ENCODE assay signal across 8 cellular contexts in the genomic region with DNA sequence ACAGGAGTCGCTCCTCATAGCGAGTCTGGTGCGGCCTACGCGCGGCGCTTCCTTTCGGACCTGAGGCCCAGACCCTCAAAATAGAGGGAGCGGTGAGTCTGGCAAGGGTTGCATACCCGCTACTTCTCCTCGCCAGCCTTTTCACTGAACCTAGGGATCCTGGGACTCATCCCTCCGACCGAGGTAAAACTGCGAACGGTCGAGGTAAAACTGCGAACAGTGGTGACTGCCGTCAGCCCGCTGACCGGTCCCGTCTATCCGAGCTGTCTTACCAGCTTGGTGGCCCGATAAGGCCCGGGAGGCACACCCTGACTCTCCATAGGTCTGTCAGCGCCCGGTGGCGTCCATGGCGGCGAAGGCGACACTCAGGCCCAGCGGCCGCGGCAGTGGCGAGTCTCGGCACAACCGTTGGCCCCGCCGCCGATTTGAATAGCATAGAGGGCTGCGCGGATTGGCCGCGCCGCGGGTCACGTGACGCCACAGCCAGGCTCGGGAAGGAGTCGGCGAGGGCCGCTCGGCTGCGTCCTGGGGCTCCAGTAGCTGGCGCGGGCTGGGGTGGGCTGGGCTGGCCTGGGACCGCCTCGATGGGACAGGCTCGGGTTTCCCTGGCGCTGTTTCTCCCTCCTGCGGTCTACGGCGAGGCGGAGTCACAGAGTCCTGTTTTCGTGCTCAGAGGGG.
DNase-seq lines count a peak whose midpoint lies in the region; ATAC-seq and TF ChIP-seq lines count a peak whose summit lies in the region.

A gene with protein sequence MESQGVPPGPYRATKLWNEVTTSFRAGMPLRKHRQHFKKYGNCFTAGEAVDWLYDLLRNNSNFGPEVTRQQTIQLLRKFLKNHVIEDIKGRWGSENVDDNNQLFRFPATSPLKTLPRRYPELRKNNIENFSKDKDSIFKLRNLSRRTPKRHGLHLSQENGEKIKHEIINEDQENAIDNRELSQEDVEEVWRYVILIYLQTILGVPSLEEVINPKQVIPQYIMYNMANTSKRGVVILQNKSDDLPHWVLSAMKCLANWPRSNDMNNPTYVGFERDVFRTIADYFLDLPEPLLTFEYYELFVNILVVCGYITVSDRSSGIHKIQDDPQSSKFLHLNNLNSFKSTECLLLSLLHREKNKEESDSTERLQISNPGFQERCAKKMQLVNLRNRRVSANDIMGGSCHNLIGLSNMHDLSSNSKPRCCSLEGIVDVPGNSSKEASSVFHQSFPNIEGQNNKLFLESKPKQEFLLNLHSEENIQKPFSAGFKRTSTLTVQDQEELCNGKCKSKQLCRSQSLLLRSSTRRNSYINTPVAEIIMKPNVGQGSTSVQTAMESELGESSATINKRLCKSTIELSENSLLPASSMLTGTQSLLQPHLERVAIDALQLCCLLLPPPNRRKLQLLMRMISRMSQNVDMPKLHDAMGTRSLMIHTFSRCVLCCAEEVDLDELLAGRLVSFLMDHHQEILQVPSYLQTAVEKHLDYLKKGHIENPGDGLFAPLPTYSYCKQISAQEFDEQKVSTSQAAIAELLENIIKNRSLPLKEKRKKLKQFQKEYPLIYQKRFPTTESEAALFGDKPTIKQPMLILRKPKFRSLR (minus strand): TSS at position 403 of the 678 bp plus-strand sequence. CDS start 83 bp downstream, at position 320.

- peak within 1 kb of the TSS; percentile 81 for H3K4me2 ChIP-seq in OCI-LY1 (ENCODE audit: low read length)

- H3K36me3 ChIP-seq in HUES48 (ENCODE audit: control insufficient read depth, insufficient read depth, low read length) (peaks cover 24% of the 10 kb centered on the region), OCI-LY1 (ENCODE audit: insufficient read depth, low read length) (peaks cover 24% of the 10 kb centered on the region), mucosa of stomach (ENCODE audit: control insufficient read depth, insufficient read depth, low read length) (no peaks in the 10 kb centered on the region)

- H3K9me3 ChIP-seq in HUES48 (ENCODE audit: control insufficient read depth, insufficient read depth, low read length), result no peaks in the 10 kb centered on the region
- no peaks in the 10 kb centered on the region for H3K9me3 ChIP-seq in OCI-LY1 (ENCODE audit: low read length)
- no peaks in the 10 kb centered on the region for H3K9me3 ChIP-seq in mucosa of stomach (ENCODE audit: control insufficient read depth, low read length)

- peaks cover 12% of the 10 kb centered on the region; the same call in 1 of the 2 replicates for H3K4me1 ChIP-seq in HUES48 (ENCODE audit: control insufficient read depth, insufficient read depth, low read length)
- H3K4me1 ChIP-seq in OCI-LY1 (ENCODE audit: insufficient read depth, low read length, severe bottlenecking), result peaks cover 37% of the 10 kb centered on the region
- peaks cover 12% of the 10 kb centered on the region for H3K4me1 ChIP-seq in mucosa of stomach (ENCODE audit: control insufficient read depth, insufficient read depth, low read length)

- H3K27ac ChIP-seq in HUES48 (ENCODE audit: low read depth, low read length) (peak within 1 kb of the TSS; percentile 90), OCI-LY1 (ENCODE audit: low read depth, low read length, poor library complexity, severe bottlenecking) (peak within 1 kb of the TSS; percentile 56)

- H2AFZ ChIP-seq in OCI-LY1 (ENCODE audit: low read length), result peak within 1 kb of the TSS; percentile 95

- TF ChIP-seq POLR2A in erythroblast (IDR thresholded peaks at IDR 0.05; ENCODE audit: low read length), result peak; percentile 85

- no peaks in the 10 kb centered on the region for H3F3A ChIP-seq in OCI-LY1 (ENCODE audit: insufficient read depth, low read length)

- no peaks in the 10 kb centered on the region for H3K9me2 ChIP-seq in OCI-LY1 (ENCODE audit: low read depth, low read length)

- no peaks in the 10 kb centered on the region for H4K20me1 ChIP-seq in OCI-LY1 (ENCODE audit: insufficient read depth, low read length)

- H3K4me3 ChIP-seq in HUES48 (ENCODE audit: low read depth, low read length) (peak within 1 kb of the TSS; percentile 92), OCI-LY1 (ENCODE audit: low read depth, low read length, poor library complexity, severe bottlenecking) (peak within 1 kb of the TSS; percentile 90), mucosa of stomach (ENCODE audit: low read length) (peak within 1 kb of the TSS; percentile 90)

- no peaks in the 10 kb centered on the region for H3K27me3 ChIP-seq in HUES48 (ENCODE audit: control insufficient read depth, insufficient read depth, low read length)
- no peaks in the 10 kb centered on the region for H3K27me3 ChIP-seq in OCI-LY1 (ENCODE audit: insufficient read depth, low read length)
- H3K27me3 ChIP-seq in mucosa of stomach (ENCODE audit: control insufficient read depth, insufficient read depth, low read length), result no peaks in the 10 kb centered on the region

- ATAC-seq in GM21423 (IDR thresholded peaks at IDR 0.05; ENCODE audit: unreplicated experiment), result peak; percentile 95

- no peak for TF ChIP-seq CTCF in OCI-LY1 (IDR thresholded peaks at IDR 0.05; ENCODE audit: low read length)

- H3K79me2 ChIP-seq in OCI-LY1 (ENCODE audit: insufficient read depth, low read length), result peaks cover 23% of the 10 kb centered on the region

- H3K9ac ChIP-seq in HUES48 (ENCODE audit: low read depth, low read length) (peak within 1 kb of the TSS; percentile 89), OCI-LY1 (ENCODE audit: low read length) (peak within 1 kb of the TSS; percentile 91), mucosa of stomach (ENCODE audit: low read length) (peak within 1 kb of the TSS; percentile 68)

- DNase-seq in D341Med (ENCODE audit: low spot score) (peak; percentile 97), activated T-cell treated with anti-CD3 and anti-CD28 coated beads for 24 hours (ENCODE audit: low read depth) (peak; percentile 64), erythroblast (lab: John Stamatoyannopoulos, UW) (peak; percentile 95 to 97)
- DNase-seq in stimulated activated CD8-positive, alpha-beta memory T cell treated with anti-CD3 and anti-CD28 coated beads, Interleukin-4, amount 100 ng/mL, for 48 hours, result peak; percentile 88

Comparison
In these comparisons a context has a peak if more than half of its experiments do, and no peak if none do; other contexts are left out.
1. Peak in every context shown above with its lines: DNase-seq, ATAC-seq, H3K4me3 ChIP-seq and H3K27ac ChIP-seq.